ENCODE assay signal across 10 cellular contexts in genomic region chr9:129867138-129868032, GRCh38. TPM values are rescaled to one million over a fixed set of nuclear protein-coding genes. Genes with fewer than 3 reads are reported as not detected.
DNase-seq lines count a peak whose midpoint lies in the region; ATAC-seq, FAIRE-seq and TF ChIP-seq lines count a peak whose summit lies in the region.
"Had no signal": no experiment of that assay in that cellular context is flagged by ENCODE, and none has a peak within 500 bp of the region (broad histone marks: within the 10 kb centered on the region; RNA-seq: fewer than 3 reads in every experiment).

No MANE protein-coding gene starts in this region.

- peaks cover 0 to 4% (median 0%) of the 10 kb centered on the region in 4 experiments; a peak in 2 of 8 replicates for H3K36me3 ChIP-seq in H1 (ENCODE audit: control insufficient read depth in 2 of 4, insufficient read depth in 4 of 4, low read length in 3 of 4)

- H2BK12ac ChIP-seq in H1 (ENCODE audit: low read depth, low read length), result no peak overlapping the region

- H3K4me3 Mint-ChIP-seq in WTC11, result no peak overlapping the region

- H3K56ac ChIP-seq in H1 (replicated peaks; ENCODE audit: insufficient read length, low read depth, low read length), result no peak overlapping the region

- H3K4me2 ChIP-seq in H1 (ENCODE audit: insufficient read depth in 1 of 2, low read depth in 2 of 2, low read length in 2 of 2), result no peak overlapping the region

- no peak overlapping the region for H2BK120ac ChIP-seq in H1 (replicated peaks; ENCODE audit: low read depth, low read length)

- no peaks in the 10 kb centered on the region for H4K20me1 ChIP-seq in H1 (replicated peaks in 1 of 2; ENCODE audit: control insufficient read depth in 1 of 2, insufficient read depth in 2 of 2, low read length in 2 of 2)

- H2BK5ac ChIP-seq in H1 (ENCODE audit: low read depth, low read length), result no peak overlapping the region

- no peak overlapping the region for H2BK15ac ChIP-seq in H1 (ENCODE audit: low read length)

- no peak overlapping the region for H3K9ac ChIP-seq in H1 (replicated peaks in 1 of 4; ENCODE audit: extremely low read depth in 1 of 4, low read depth in 3 of 4, low read length in 3 of 4)

- no peaks in the 10 kb centered on the region for H3K4me1 ChIP-seq in H1 (replicated peaks in 1 of 4; ENCODE audit: control insufficient read depth in 3 of 4, insufficient read depth in 4 of 4, low read length in 3 of 4)

- H2AK5ac ChIP-seq in H1 (ENCODE audit: low read depth, low read length), result no peak overlapping the region

- H2BK20ac ChIP-seq in H1 (ENCODE audit: low read length), result no peak overlapping the region

- no peak overlapping the region for H4K91ac ChIP-seq in H1 (replicated peaks; ENCODE audit: insufficient read length, low read length)

- TF ChIP-seq CTCF in WTC11 (IDR thresholded peaks at IDR 0.05), result no peak
- peak in 2 of 3 experiments; percentile 60 to 67; a peak in 3 of 4 replicates for TF ChIP-seq CTCF in H1 (IDR thresholded peaks at IDR 0.05; ENCODE audit: control extremely low read depth in 1 of 3, insufficient read depth in 1 of 3, low read depth in 1 of 3, low read length in 3 of 3)
- TF ChIP-seq CTCF in coronary artery (IDR thresholded peaks at IDR 0.05), result no peak

- TF ChIP-seq RAD21 in H1 (IDR thresholded peaks at IDR 0.05 in 1 of 2, conservative IDR thresholded peaks at IDR 0.05 in 1 of 2; ENCODE audit: low read depth in 2 of 2, low read length in 2 of 2), result peak; percentile 26 to 44; a peak in 3 of 4 replicates

- H3K27ac ChIP-seq in H1 (ENCODE audit: low read depth, low read length), result 0 out of 2 replicates have a peak overlapping the region, but pooled peaks have one; percentile 23
- no peak overlapping the region for H3K27ac ChIP-seq in coronary artery

- no peak overlapping the region for H2AFZ ChIP-seq in H1 (ENCODE audit: low read length)

- no peaks in the 10 kb centered on the region for H3K9me3 Mint-ChIP-seq in WTC11

- no peak for TF ChIP-seq EP300 in H1 (IDR thresholded peaks at IDR 0.05; ENCODE audit: borderline replicate concordance in 1 of 2, low read depth in 2 of 2, low read length in 2 of 2)

- no peaks in the 10 kb centered on the region for H3K23me2 ChIP-seq in H1 (ENCODE audit: low read depth, low read length)

- no peaks in the 10 kb centered on the region for H3K79me2 ChIP-seq in H1 (ENCODE audit: control insufficient read depth in 1 of 2, insufficient read depth in 2 of 2, low read length in 2 of 2)

- peak overlapping the region; percentile 49; the same call in 1 of the 2 replicates for H3K27ac Mint-ChIP-seq in WTC11

- ATAC-seq in WTC11 (peak; percentile 69), GM18520 (IDR thresholded peaks at IDR 0.05; ENCODE audit: unreplicated experiment) (no peak), HG02623 (IDR thresholded peaks at IDR 0.05; ENCODE audit: unreplicated experiment) (no peak)

- H3K4me3 ChIP-seq in H1 (ENCODE audit: extremely low read depth in 1 of 4, insufficient read depth in 2 of 4, low read depth in 3 of 4, low read length in 4 of 4) (no peak overlapping the region), coronary artery (no peak overlapping the region)

- no peak overlapping the region for H3K4ac ChIP-seq in H1 (replicated peaks; ENCODE audit: insufficient read length, low read depth, low read length)

- FAIRE-seq in H1 (lab: Jason Lieb, UNC), result no peak
- FAIRE-seq: H54, kidney had no signal

- no peak overlapping the region for H3K14ac ChIP-seq in H1 (ENCODE audit: insufficient read length)

- POLR2A ChIA-PET in WTC11 (lab: Charles Lee), result interaction anchor here (1.2 kb wide), 1 partner anchor 15 kb away, joined by 3 read pairs; no protein-coding TSS in a partner anchor
- POLR2A ChIA-PET in H1 (lab: Charles Lee; ENCODE audit: partially characterized antibody), result no interaction called here

- peaks cover 16% of the 10 kb centered on the region for H3K36me3 Mint-ChIP-seq in WTC11

- 68% methylated on average over 18 of the region's 18 CpGs; no CpG with 5 or more reads in 1 of the 2 experiments for WGBS in H1 (ENCODE audit: extremely low coverage in 1 of 2, insufficient coverage in 1 of 2, insufficient read length in 1 of 2, insufficient replicate concordance in 2 of 2, low coverage in 1 of 2, low lambda C conversion rate in 2 of 2, missing lambda C conversion rate in 1 of 2), 2 experiments

- CTCF ChIA-PET in WTC11 (lab: Charles Lee), result interaction anchor here (0.7 kb wide), 1 partner anchor 19 kb away, joined by 3 read pairs; no protein-coding TSS in a partner anchor
- CTCF ChIA-PET in H1 (lab: Charles Lee; ENCODE audit: partially characterized antibody), result interaction anchor here (0.6 to 1.7 kb wide), 11 partner anchors 9 to 179 kb away, joined by 3 to 6 read pairs (median 3); no protein-coding TSS in a partner anchor

- no peaks in the 10 kb centered on the region for H3K27me3 ChIP-seq in H1 (replicated peaks in 1 of 4; ENCODE audit: control insufficient read depth in 3 of 4, extremely low read depth in 1 of 4, insufficient read depth in 3 of 4, low read length in 3 of 4)

- DNase-seq in stimulated activated CD4-positive, alpha-beta T cell treated with anti-CD3 and anti-CD28 coated beads, Interleukin-1b, Interleukin-23, amount 100 ng/mL, for 48 hours, result peak; percentile 49
- DNase-seq in stimulated activated CD4-positive, alpha-beta T cell treated with anti-CD3 and anti-CD28 coated beads, Interleukin-4, amount 100 ng/mL, for 24 hours, result no peak
- DNase-seq in WTC11 (ENCODE audit: low spot score), result peak; percentile 50
- DNase-seq in H1 (ENCODE audit: low read depth in 1 of 2, low spot score in 2 of 2), result peak in 1 of 2 experiments; percentile 74
- no peak for DNase-seq in coronary artery (ENCODE audit: low spot score)
- no peak for DNase-seq in NCI-H146 (lab: John Stamatoyannopoulos, UW)

- no peaks in the 10 kb centered on the region for H3K4me1 Mint-ChIP-seq in WTC11

- peak overlapping the region; percentile 35 for H4K8ac ChIP-seq in H1 (ENCODE audit: extremely low read depth, insufficient read depth, low read length)

- no peak overlapping the region for H3K18ac ChIP-seq in H1 (ENCODE audit: extremely low read depth, low read length)

- H4K5ac ChIP-seq in H1 (ENCODE audit: insufficient read length, low read depth, low read length), result no peak overlapping the region

- no peaks in the 10 kb centered on the region for H3K9me3 ChIP-seq in H1 (ENCODE audit: insufficient read depth in 2 of 2, low read depth in 1 of 2, low read length in 1 of 2)

- no peaks in the 10 kb centered on the region for H3K27me3 Mint-ChIP-seq in WTC11 (ENCODE audit: low read depth)

- TF ChIP-seq POLR2A in H1 (IDR thresholded peaks at IDR 0.05; ENCODE audit: control extremely low read depth in 1 of 2, low read depth in 2 of 2, low read length in 2 of 2), result no peak

- H3K23ac ChIP-seq in H1 (ENCODE audit: insufficient read length), result no peak overlapping the region

- no peaks in the 10 kb centered on the region for H3K79me1 ChIP-seq in H1 (ENCODE audit: low read depth, low read length)

TF ChIP-seq in WTC11, 78 proteins besides CTCF, POLR2A, EP300 and RAD21:
- TF ChIP-seq SMAD3 (CRISPR knock-in tag; IDR thresholded peaks at IDR 0.05; ENCODE audit: borderline replicate concordance), result no peak

TF ChIP-seq in H1, 55 proteins besides CTCF, POLR2A, EP300 and RAD21 (continues in another document):
- TF ChIP-seq ATF3 (IDR thresholded peaks at IDR 0.05; ENCODE audit: insufficient read depth, low read depth, low read length), result no peak
- TF ChIP-seq ZNF274 (IDR thresholded peaks at IDR 0.05; ENCODE audit: borderline replicate concordance, extremely low read depth, low read length), result no peak
- no peak for TF ChIP-seq TBP (IDR thresholded peaks at IDR 0.05; ENCODE audit: low read depth, low read length)
- no peak for TF ChIP-seq BACH1 (IDR thresholded peaks at IDR 0.05; ENCODE audit: low read length)
- no peak for TF ChIP-seq EGR1 (IDR thresholded peaks at IDR 0.05; ENCODE audit: borderline replicate concordance, low read depth, low read length)
- no peak for TF ChIP-seq JUN (IDR thresholded peaks at IDR 0.05; ENCODE audit: low read depth, low read length)
- no peak for TF ChIP-seq POU5F1 (IDR thresholded peaks at IDR 0.05; ENCODE audit: low read depth, low read length)

RNA-seq across cellular contexts. Expression of gene USP20, which starts 32.1 kb away (rescaled TPM):
- 23.7 to 29.3 TPM (median 24.0 TPM) in 3 replicates for total RNA-seq in WTC11 (2021)
- 13.4 and 17.9 TPM in 2 replicates for total RNA-seq in H1 (2021; fragmentation: NEBNext Ultra II Directional; extraction: Animal tissue kit (Norgen Biotek cat#: 25700))
- polyA plus RNA-seq in H1 (2011; rRNA removed), result 23.0 and 35.0 TPM in 2 replicates
- 19.8 TPM for polyA plus RNA-seq in H1 (2011; cell fraction: cytosol; rRNA removed)
- 91.3 TPM for polyA plus RNA-seq in H1 (2011; cell fraction: nucleus; rRNA removed)
- polyA plus RNA-seq in H1 (2012, experiment 1 of 2), result 14.6 to 23.3 TPM (median 18.9 TPM) in 4 replicates
- 11.5 TPM for polyA plus RNA-seq in H1 (2012, experiment 2 of 2)
- polyA plus RNA-seq in H1 (2013, experiment 1 of 2), result 7.0 TPM
- polyA plus RNA-seq in H1 (2013, experiment 2 of 2), result 5.9 TPM
- polyA minus RNA-seq in H1 (2011; rRNA and poly(A)+ RNA removed), result 12.4 and 12.7 TPM in 2 replicates
- 15.6 TPM for polyA minus RNA-seq in H1 (2011; cell fraction: cytosol; rRNA and poly(A)+ RNA removed)
- 11.1 TPM for polyA minus RNA-seq in H1 (2011; cell fraction: nucleus; rRNA and poly(A)+ RNA removed)

RNA-seq across cellular contexts. Expression of gene C9orf78, which starts 32.3 kb away (rescaled TPM):
- 34.1 to 36.8 TPM (median 36.4 TPM) in 3 replicates for total RNA-seq in WTC11 (2021)
- total RNA-seq in H1 (2021; fragmentation: NEBNext Ultra II Directional; extraction: Animal tissue kit (Norgen Biotek cat#: 25700)), result 40.6 and 47.7 TPM in 2 replicates
- 16.7 and 17.4 TPM in 2 replicates for polyA plus RNA-seq in H1 (2011; rRNA removed)
- polyA plus RNA-seq in H1 (2011; cell fraction: cytosol; rRNA removed), result 41.3 TPM
- polyA plus RNA-seq in H1 (2011; cell fraction: nucleus; rRNA removed), result 7.4 TPM
- 50.4 to 64.0 TPM (median 54.5 TPM) in 4 replicates for polyA plus RNA-seq in H1 (2012, experiment 1 of 2)
- polyA plus RNA-seq in H1 (2012, experiment 2 of 2), result 10.5 TPM
- polyA plus RNA-seq in H1 (2013, experiment 1 of 2), result 32.3 TPM
- 35.3 TPM for polyA plus RNA-seq in H1 (2013, experiment 2 of 2)
- polyA minus RNA-seq in H1 (2011; rRNA and poly(A)+ RNA removed), result 5.0 and 8.7 TPM in 2 replicates
- polyA minus RNA-seq in H1 (2011; cell fraction: cytosol; rRNA and poly(A)+ RNA removed), result 17.6 TPM
- polyA minus RNA-seq in H1 (2011; cell fraction: nucleus; rRNA and poly(A)+ RNA removed), result 6.8 TPM

RNA-seq across cellular contexts. Expression of gene TOR1A, which starts 43.4 kb away (rescaled TPM):
- 27.7 to 32.7 TPM (median 28.7 TPM) in 3 replicates for total RNA-seq in WTC11 (2021)
- total RNA-seq in H1 (2021; fragmentation: NEBNext Ultra II Directional; extraction: Animal tissue kit (Norgen Biotek cat#: 25700)), result 32.7 and 37.6 TPM in 2 replicates
- 46.6 and 46.7 TPM in 2 replicates for polyA plus RNA-seq in H1 (2011; rRNA removed)
- polyA plus RNA-seq in H1 (2011; cell fraction: cytosol; rRNA removed), result 52.9 TPM
- 30.3 TPM for polyA plus RNA-seq in H1 (2011; cell fraction: nucleus; rRNA removed)
- 36.1 to 37.5 TPM (median 36.5 TPM) in 4 replicates for polyA plus RNA-seq in H1 (2012, experiment 1 of 2)
- polyA plus RNA-seq in H1 (2012, experiment 2 of 2), result 39.5 TPM
- polyA plus RNA-seq in H1 (2013, experiment 1 of 2), result 52.1 TPM
- 59.4 TPM for polyA plus RNA-seq in H1 (2013, experiment 2 of 2)
- 44.0 and 50.0 TPM in 2 replicates for polyA minus RNA-seq in H1 (2011; rRNA and poly(A)+ RNA removed)
- 25.8 TPM for polyA minus RNA-seq in H1 (2011; cell fraction: cytosol; rRNA and poly(A)+ RNA removed)
- 24.8 TPM for polyA minus RNA-seq in H1 (2011; cell fraction: nucleus; rRNA and poly(A)+ RNA removed)

Comparison
In these comparisons a context has a peak if more than half of its experiments do, and no peak if none do; other contexts are left out.
1. DNase-seq: peak in stimulated activated CD4-positive, alpha-beta T cell treated with anti-CD3 and anti-CD28 coated beads, Interleukin-1b, Interleukin-23, amount 100 ng/mL, for 48 hours (single experiment) and WTC11 (single experiment); none in stimulated activated CD4-positive, alpha-beta T cell treated with anti-CD3 and anti-CD28 coated beads, Interleukin-4, amount 100 ng/mL, for 24 hours (single experiment), coronary artery (single experiment) and NCI-H146 (single experiment).
2. CTCF ChIP-seq: peak in H1 (2 of 3); none in WTC11 (single experiment) and coronary artery (single experiment).